Comparison of ENCODE assay signal across 2 cellular contexts in the genomic region with DNA sequence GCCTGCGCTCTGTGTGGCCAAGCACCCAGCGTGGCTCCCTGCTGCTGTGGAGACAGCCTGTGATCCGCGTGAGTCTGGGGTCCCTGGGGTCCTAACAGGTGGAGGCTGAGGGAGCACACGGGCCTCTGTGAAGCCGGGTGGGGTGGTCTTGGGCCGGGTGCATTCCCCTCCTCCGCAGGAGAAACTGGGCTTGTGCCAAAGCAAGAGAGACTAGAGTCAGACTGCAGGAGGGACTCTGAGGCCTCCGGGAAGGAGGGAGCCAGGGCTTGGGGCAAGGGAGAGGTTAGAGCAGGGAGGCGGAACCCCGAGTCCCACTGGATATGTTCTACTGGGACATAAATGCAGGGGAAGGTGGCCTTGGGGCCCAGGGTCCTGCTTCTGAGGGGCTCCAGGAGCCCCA.
TF ChIP-seq lines count a peak whose summit lies in the region.

No MANE protein-coding gene starts in this region.

TF ChIP-seq in HepG2, 621 proteins besides CTCF, POLR2A, EP300 and RAD21:
- TF ChIP-seq ZNF772 (CRISPR knock-in tag; IDR thresholded peaks at IDR 0.05) = no peak
- TF ChIP-seq ZMYM3 (CRISPR knock-in tag; IDR thresholded peaks at IDR 0.05) = peak; percentile 58
- TF ChIP-seq, protein P1, sequence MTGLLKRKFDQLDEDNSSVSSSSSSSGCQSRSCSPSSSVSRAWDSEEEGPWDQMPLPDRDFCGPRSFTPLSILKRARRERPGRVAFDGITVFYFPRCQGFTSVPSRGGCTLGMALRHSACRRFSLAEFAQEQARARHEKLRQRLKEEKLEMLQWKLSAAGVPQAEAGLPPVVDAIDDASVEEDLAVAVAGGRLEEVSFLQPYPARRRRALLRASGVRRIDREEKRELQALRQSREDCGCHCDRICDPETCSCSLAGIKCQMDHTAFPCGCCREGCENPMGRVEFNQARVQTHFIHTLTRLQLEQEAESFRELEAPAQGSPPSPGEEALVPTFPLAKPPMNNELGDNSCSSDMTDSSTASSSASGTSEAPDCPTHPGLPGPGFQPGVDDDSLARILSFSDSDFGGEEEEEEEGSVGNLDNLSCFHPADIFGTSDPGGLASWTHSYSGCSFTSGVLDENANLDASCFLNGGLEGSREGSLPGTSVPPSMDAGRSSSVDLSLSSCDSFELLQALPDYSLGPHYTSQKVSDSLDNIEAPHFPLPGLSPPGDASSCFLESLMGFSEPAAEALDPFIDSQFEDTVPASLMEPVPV (CRISPR knock-in tag; IDR thresholded peaks at IDR 0.05) = 0 out of 2 replicates have a peak, but pooled peaks have one; percentile 20

TF ChIP-seq in GM23338, 12 proteins besides CTCF, POLR2A, EP300 and RAD21:
- no peak for TF ChIP-seq EZH2 (IDR thresholded peaks at IDR 0.05; ENCODE audit: low read depth, unreplicated experiment)
- TF ChIP-seq, protein P2, sequence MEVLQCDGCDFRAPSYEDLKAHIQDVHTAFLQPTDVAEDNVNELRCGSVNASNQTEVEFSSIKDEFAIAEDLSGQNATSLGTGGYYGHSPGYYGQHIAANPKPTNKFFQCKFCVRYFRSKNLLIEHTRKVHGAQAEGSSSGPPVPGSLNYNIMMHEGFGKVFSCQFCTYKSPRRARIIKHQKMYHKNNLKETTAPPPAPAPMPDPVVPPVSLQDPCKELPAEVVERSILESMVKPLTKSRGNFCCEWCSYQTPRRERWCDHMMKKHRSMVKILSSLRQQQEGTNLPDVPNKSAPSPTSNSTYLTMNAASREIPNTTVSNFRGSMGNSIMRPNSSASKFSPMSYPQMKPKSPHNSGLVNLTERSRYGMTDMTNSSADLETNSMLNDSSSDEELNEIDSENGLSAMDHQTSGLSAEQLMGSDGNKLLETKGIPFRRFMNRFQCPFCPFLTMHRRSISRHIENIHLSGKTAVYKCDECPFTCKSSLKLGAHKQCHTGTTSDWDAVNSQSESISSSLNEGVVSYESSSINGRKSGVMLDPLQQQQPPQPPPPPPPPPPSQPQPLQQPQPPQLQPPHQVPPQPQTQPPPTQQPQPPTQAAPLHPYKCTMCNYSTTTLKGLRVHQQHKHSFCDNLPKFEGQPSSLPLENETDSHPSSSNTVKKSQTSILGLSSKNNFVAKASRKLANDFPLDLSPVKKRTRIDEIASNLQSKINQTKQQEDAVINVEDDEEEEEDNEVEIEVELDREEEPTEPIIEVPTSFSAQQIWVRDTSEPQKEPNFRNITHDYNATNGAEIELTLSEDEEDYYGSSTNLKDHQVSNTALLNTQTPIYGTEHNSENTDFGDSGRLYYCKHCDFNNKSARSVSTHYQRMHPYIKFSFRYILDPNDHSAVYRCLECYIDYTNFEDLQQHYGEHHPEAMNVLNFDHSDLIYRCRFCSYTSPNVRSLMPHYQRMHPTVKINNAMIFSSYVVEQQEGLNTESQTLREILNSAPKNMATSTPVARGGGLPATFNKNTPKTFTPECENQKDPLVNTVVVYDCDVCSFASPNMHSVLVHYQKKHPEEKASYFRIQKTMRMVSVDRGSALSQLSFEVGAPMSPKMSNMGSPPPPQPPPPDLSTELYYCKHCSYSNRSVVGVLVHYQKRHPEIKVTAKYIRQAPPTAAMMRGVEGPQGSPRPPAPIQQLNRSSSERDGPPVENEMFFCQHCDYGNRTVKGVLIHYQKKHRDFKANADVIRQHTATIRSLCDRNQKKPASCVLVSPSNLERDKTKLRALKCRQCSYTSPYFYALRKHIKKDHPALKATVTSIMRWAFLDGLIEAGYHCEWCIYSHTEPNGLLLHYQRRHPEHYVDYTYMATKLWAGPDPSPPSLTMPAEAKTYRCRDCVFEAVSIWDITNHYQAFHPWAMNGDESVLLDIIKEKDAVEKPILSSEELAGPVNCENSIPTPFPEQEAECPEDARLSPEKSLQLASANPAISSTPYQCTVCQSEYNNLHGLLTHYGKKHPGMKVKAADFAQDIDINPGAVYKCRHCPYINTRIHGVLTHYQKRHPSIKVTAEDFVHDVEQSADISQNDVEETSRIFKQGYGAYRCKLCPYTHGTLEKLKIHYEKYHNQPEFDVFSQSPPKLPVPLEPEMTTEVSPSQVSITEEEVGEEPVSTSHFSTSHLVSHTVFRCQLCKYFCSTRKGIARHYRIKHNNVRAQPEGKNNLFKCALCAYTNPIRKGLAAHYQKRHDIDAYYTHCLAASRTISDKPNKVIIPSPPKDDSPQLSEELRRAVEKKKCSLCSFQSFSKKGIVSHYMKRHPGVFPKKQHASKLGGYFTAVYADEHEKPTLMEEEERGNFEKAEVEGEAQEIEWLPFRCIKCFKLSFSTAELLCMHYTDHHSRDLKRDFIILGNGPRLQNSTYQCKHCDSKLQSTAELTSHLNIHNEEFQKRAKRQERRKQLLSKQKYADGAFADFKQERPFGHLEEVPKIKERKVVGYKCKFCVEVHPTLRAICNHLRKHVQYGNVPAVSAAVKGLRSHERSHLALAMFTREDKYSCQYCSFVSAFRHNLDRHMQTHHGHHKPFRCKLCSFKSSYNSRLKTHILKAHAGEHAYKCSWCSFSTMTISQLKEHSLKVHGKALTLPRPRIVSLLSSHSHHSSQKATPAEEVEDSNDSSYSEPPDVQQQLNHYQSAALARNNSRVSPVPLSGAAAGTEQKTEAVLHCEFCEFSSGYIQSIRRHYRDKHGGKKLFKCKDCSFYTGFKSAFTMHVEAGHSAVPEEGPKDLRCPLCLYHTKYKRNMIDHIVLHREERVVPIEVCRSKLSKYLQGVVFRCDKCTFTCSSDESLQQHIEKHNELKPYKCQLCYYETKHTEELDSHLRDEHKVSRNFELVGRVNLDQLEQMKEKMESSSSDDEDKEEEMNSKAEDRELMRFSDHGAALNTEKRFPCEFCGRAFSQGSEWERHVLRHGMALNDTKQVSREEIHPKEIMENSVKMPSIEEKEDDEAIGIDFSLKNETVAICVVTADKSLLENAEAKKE (CRISPR knock-in tag; IDR thresholded peaks at IDR 0.05) = no peak
- TF ChIP-seq EZH2phosphoT487 (IDR thresholded peaks at IDR 0.05; ENCODE audit: unreplicated experiment) = no peak
- TF ChIP-seq ZNF331 (CRISPR knock-in tag; IDR thresholded peaks at IDR 0.05; ENCODE audit: low read depth) = no peak
- TF ChIP-seq, protein P3, sequence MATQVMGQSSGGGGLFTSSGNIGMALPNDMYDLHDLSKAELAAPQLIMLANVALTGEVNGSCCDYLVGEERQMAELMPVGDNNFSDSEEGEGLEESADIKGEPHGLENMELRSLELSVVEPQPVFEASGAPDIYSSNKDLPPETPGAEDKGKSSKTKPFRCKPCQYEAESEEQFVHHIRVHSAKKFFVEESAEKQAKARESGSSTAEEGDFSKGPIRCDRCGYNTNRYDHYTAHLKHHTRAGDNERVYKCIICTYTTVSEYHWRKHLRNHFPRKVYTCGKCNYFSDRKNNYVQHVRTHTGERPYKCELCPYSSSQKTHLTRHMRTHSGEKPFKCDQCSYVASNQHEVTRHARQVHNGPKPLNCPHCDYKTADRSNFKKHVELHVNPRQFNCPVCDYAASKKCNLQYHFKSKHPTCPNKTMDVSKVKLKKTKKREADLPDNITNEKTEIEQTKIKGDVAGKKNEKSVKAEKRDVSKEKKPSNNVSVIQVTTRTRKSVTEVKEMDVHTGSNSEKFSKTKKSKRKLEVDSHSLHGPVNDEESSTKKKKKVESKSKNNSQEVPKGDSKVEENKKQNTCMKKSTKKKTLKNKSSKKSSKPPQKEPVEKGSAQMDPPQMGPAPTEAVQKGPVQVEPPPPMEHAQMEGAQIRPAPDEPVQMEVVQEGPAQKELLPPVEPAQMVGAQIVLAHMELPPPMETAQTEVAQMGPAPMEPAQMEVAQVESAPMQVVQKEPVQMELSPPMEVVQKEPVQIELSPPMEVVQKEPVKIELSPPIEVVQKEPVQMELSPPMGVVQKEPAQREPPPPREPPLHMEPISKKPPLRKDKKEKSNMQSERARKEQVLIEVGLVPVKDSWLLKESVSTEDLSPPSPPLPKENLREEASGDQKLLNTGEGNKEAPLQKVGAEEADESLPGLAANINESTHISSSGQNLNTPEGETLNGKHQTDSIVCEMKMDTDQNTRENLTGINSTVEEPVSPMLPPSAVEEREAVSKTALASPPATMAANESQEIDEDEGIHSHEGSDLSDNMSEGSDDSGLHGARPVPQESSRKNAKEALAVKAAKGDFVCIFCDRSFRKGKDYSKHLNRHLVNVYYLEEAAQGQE (IDR thresholded peaks at IDR 0.05; ENCODE audit: unreplicated experiment) = no peak
- no peak for TF ChIP-seq NANOG (IDR thresholded peaks at IDR 0.05; ENCODE audit: borderline replicate concordance)
- TF ChIP-seq STAT1 (IDR thresholded peaks at IDR 0.05; ENCODE audit: unreplicated experiment) = no peak
- TF ChIP-seq, protein P4, sequence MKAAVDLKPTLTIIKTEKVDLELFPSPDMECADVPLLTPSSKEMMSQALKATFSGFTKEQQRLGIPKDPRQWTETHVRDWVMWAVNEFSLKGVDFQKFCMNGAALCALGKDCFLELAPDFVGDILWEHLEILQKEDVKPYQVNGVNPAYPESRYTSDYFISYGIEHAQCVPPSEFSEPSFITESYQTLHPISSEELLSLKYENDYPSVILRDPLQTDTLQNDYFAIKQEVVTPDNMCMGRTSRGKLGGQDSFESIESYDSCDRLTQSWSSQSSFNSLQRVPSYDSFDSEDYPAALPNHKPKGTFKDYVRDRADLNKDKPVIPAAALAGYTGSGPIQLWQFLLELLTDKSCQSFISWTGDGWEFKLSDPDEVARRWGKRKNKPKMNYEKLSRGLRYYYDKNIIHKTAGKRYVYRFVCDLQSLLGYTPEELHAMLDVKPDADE (IDR thresholded peaks at IDR 0.05) = no peak
- TF ChIP-seq JUNB (IDR thresholded peaks at IDR 0.05; ENCODE audit: unreplicated experiment) = no peak
- no peak for TF ChIP-seq CREB1 (CRISPR knock-in tag; IDR thresholded peaks at IDR 0.05; ENCODE audit: low read depth)
- TF ChIP-seq ZNF114 (CRISPR knock-in tag; IDR thresholded peaks at IDR 0.05) = no peak
